8 cellular contexts compared by ENCODE assay signal in genomic region chr7:45922810-45923209, GRCh38. TPM values are rescaled to one million over a fixed set of nuclear protein-coding genes. Genes with fewer than 3 reads are reported as not detected.
DNase-seq lines count a peak whose midpoint lies in the region; ATAC-seq and TF ChIP-seq lines count a peak whose summit lies in the region.

No MANE protein-coding gene starts in this region.

- H3K18ac ChIP-seq in trophoblast cell (ENCODE audit: low read length) = peak overlapping the region; percentile 95

- H3K4ac ChIP-seq in trophoblast cell (ENCODE audit: low read depth, low read length) = peak overlapping the region; percentile 91

- H3K79me2 ChIP-seq in PC-3 (ENCODE audit: low read length) (peaks cover 17% of the 10 kb centered on the region; the same call in 1 of the 2 replicates), trophoblast cell (ENCODE audit: control insufficient read depth, insufficient read depth, low read length, poor library complexity) (peaks cover 29% of the 10 kb centered on the region)

- H3K9ac ChIP-seq in PC-3 (ENCODE audit: low read length) = peak overlapping the region; percentile 51
- peak overlapping the region; percentile 50 for H3K9ac ChIP-seq in trophoblast cell (ENCODE audit: low read length)

- H3K4me2 ChIP-seq in PC-3 (ENCODE audit: low read length) (peak overlapping the region; percentile 90), trophoblast cell (ENCODE audit: low read length) (peak overlapping the region; percentile 26)

- peak overlapping the region; percentile 40 for H4K12ac ChIP-seq in trophoblast cell (ENCODE audit: low read depth, low read length)

- H3K79me1 ChIP-seq in trophoblast cell (ENCODE audit: low read length) = peaks cover 48% of the 10 kb centered on the region

- H3K27me3 ChIP-seq in PC-3 (ENCODE audit: low read length) = no peaks in the 10 kb centered on the region
- H3K27me3 ChIP-seq in esophagus muscularis mucosa = peaks cover 0 to 53% (median 19%) of the 10 kb centered on the region in 4 donors
- no peaks in the 10 kb centered on the region for H3K27me3 ChIP-seq in trophoblast cell (ENCODE audit: insufficient read depth, low read length)

- H3K9me2 ChIP-seq in PC-3 (replicated peaks; ENCODE audit: low read length) = no peaks in the 10 kb centered on the region

- H3K27ac ChIP-seq in PC-3 (ENCODE audit: low read length) (peak overlapping the region; percentile 46), esophagus muscularis mucosa (replicated peaks in 1 of 4) (peak overlapping the region in 3 of 4 donors; percentile 3 to 11 (median 10)), trophoblast cell (ENCODE audit: low read depth, low read length) (peak overlapping the region; percentile 95)

- H4K20me1 ChIP-seq in PC-3 (ENCODE audit: low read length) = peaks cover 3% of the 10 kb centered on the region; the same call in 1 of the 2 replicates

- TF ChIP-seq EP300 in esophagus muscularis mucosa (IDR thresholded peaks at IDR 0.05) = no peak

- H3K9me3 ChIP-seq in PC-3 (ENCODE audit: low read length) (no peaks in the 10 kb centered on the region), esophagus muscularis mucosa (no peaks in the 10 kb centered on the region), trophoblast cell (ENCODE audit: insufficient read depth, low read depth, low read length) (no peaks in the 10 kb centered on the region)

- peak overlapping the region; percentile 98 for H2BK120ac ChIP-seq in trophoblast cell (ENCODE audit: insufficient read depth, low read length, poor library complexity)

- 14% methylated on average over 11 of the region's 11 CpGs for WGBS in esophagus muscularis mucosa
- WGBS in trophoblast cell (ENCODE audit: extremely low coverage, insufficient coverage, insufficient read length) = no CpG with 5 or more reads among the region's 11 CpGs

- H3K23ac ChIP-seq in trophoblast cell (ENCODE audit: low read length) = no peak overlapping the region

- H3K36me3 ChIP-seq in PC-3 (ENCODE audit: low read depth, low read length) (no peaks in the 10 kb centered on the region), esophagus muscularis mucosa (no peaks in the 10 kb centered on the region), trophoblast cell (ENCODE audit: control insufficient read depth in 1 of 2, insufficient read depth in 2 of 2, low read length in 2 of 2) (peaks cover 18 to 19% of the 10 kb centered on the region in 2 experiments)

- CTCF ChIA-PET in PC-3 (lab: Charles Lee) = interaction anchor here (0.6 to 1.9 kb wide), 15 partner anchors 22 to 885 kb away, joined by 3 to 11 read pairs (median 4); no protein-coding TSS in a partner anchor

- peaks cover 52% of the 10 kb centered on the region for H3K4me1 ChIP-seq in PC-3 (ENCODE audit: insufficient read depth, low read length)
- peaks cover 30 to 57% (median 50%) of the 10 kb centered on the region in 4 donors for H3K4me1 ChIP-seq in esophagus muscularis mucosa
- H3K4me1 ChIP-seq in trophoblast cell (ENCODE audit: control insufficient read depth in 1 of 2, insufficient read depth in 2 of 2, low read length in 2 of 2) = peaks cover 9 to 27% of the 10 kb centered on the region in 2 experiments

- peak overlapping the region; percentile 94 for H3K14ac ChIP-seq in trophoblast cell (ENCODE audit: low read length)

- H2BK5ac ChIP-seq in trophoblast cell (ENCODE audit: low read depth, low read length, poor library complexity) = peak overlapping the region; percentile 99

- intact Hi-C loops in PC-3 (cut with micrococcal nuclease) (loop anchor here (1.0 to 5.0 kb wide), 10 partner anchors 55 to 1329 kb away; no protein-coding TSS in a partner anchor), esophagus muscularis mucosa (cut with DNase I) (no loop called here)

- H2AK5ac ChIP-seq in trophoblast cell (ENCODE audit: low read length) = peak overlapping the region; percentile 94

- H4K91ac ChIP-seq in trophoblast cell (ENCODE audit: low read depth, low read length) = peak overlapping the region; percentile 98

- H2BK12ac ChIP-seq in trophoblast cell (ENCODE audit: low read length) = peak overlapping the region; percentile 98

- TF ChIP-seq POLR2A in esophagus muscularis mucosa (IDR thresholded peaks at IDR 0.05; ENCODE audit: low read depth) = no peak

- H3F3A ChIP-seq in PC-3 (ENCODE audit: low read length, unreplicated experiment) = no peaks in the 10 kb centered on the region

- ATAC-seq in PC-3 (peak; percentile 9), HG03108 (IDR thresholded peaks at IDR 0.05; ENCODE audit: unreplicated experiment) (no peak), GM21786 (IDR thresholded peaks at IDR 0.05; ENCODE audit: unreplicated experiment) (no peak), HG03432 (IDR thresholded peaks at IDR 0.05; ENCODE audit: unreplicated experiment) (no peak)

- peak; percentile 30 for DNase-seq in ELR (ENCODE audit: low read depth)
- DNase-seq in PC-3 = peak; percentile 36
- DNase-seq in esophagus muscularis mucosa (ENCODE audit: extremely low spot score) = peak; percentile 64
- peak in 1 of 2 donors; percentile 37 for DNase-seq in trophoblast cell
- no peak for DNase-seq in stimulated activated CD4-positive, alpha-beta T cell treated with anti-CD3 and anti-CD28 coated beads, Interleukin-2, amount 100 ng/mL, for 48 hours

- H2AFZ ChIP-seq in PC-3 (ENCODE audit: low read length) = peak overlapping the region; percentile 91
- H2AFZ ChIP-seq in trophoblast cell (ENCODE audit: insufficient read depth, low read length, poor library complexity) = peak overlapping the region; percentile 23

- POLR2A ChIA-PET in PC-3 (lab: Charles Lee; ENCODE audit: unreplicated experiment) = interaction anchor here (0.7 kb wide), 2 partner anchors 67 to 1245 kb away, joined by 3 read pairs; no protein-coding TSS in a partner anchor

- BruUV-seq in PC-3 (replicated peaks; lab: Mats Ljungman, UMichigan) = no TSS peak

- H3K4me3 ChIP-seq in PC-3 (ENCODE audit: low read length) = peak overlapping the region; percentile 80
- H3K4me3 ChIP-seq in esophagus muscularis mucosa = peak overlapping the region; percentile 21 to 65 (median 56)
- H3K4me3 ChIP-seq in trophoblast cell (ENCODE audit: low read depth, low read length) = no peak overlapping the region

- H4K8ac ChIP-seq in trophoblast cell (ENCODE audit: low read depth, low read length) = peak overlapping the region; percentile 82

- no peak for TF ChIP-seq CTCF in PC-3 (conservative IDR thresholded peaks at IDR 0.05; ENCODE audit: low read depth, low read length)
- TF ChIP-seq CTCF in esophagus muscularis mucosa (IDR thresholded peaks at IDR 0.05) = no peak

RNA-seq across cellular contexts. Expression of gene IGFBP3, which starts 1.7 kb away (rescaled TPM):
- total RNA-seq in PC-3 (2014; rRNA removed) = 120 and 136 TPM in 2 replicates
- 100 to 1,000 TPM in 2 of 4 donors, 10 to 100 TPM in 2; 60.6 to 187 (median 104) TPM for total RNA-seq in esophagus muscularis mucosa
- 2,874 and 2,927 TPM in 2 replicates for polyA plus RNA-seq in trophoblast cell (2013)

RNA-seq across cellular contexts. Expression of gene IGFBP1, which starts 34.5 kb away (rescaled TPM):
- 1.3 and 1.5 TPM in 2 replicates for total RNA-seq in PC-3 (2014; rRNA removed)
- not detected for total RNA-seq in esophagus muscularis mucosa
- polyA plus RNA-seq in trophoblast cell (2013) = 0.04 TPM in 1 of 2 replicates, not detected in the other

RNA-seq across cellular contexts. Expression of gene CCDC201, which starts 49.9 kb away (rescaled TPM):
- total RNA-seq in PC-3 (2014; rRNA removed) = 0.11 TPM in 1 of 2 replicates, not detected in the other
- total RNA-seq in esophagus muscularis mucosa = not detected
- not detected in 2 replicates for polyA plus RNA-seq in trophoblast cell (2013)

Comparison
In these comparisons a context has a peak if more than half of its experiments do, and no peak if none do; other contexts are left out.
1. DNase-seq: peak in ELR (single experiment), PC-3 (single experiment) and esophagus muscularis mucosa (single experiment); none in stimulated activated CD4-positive, alpha-beta T cell treated with anti-CD3 and anti-CD28 coated beads, Interleukin-2, amount 100 ng/mL, for 48 hours (0 of 2).
2. H3K27ac ChIP-seq: peak in every context shown above with its lines; median percentile 95 in trophoblast cell; 46 in PC-3; 10 in esophagus muscularis mucosa.